Comparison of ENCODE assay signal across 8 cellular contexts in genomic region chr10:97736902-97737769, GRCh38. TPM values are rescaled to one million over a fixed set of nuclear protein-coding genes. Genes with fewer than 3 reads are reported as not detected.
A peak's percentile ranks its signal among the peaks of the same experiment; 100 is the strongest.
DNase-seq lines count a peak whose midpoint lies in the region; ATAC-seq and TF ChIP-seq lines count a peak whose summit lies in the region.

Gene ZFYVE27, plus strand, starts transcription at chr10:97737128. Its CDS starts 1,350 bp downstream, at chr10:97738478.

- H3K4me1 ChIP-seq in mucosa of descending colon (ENCODE audit: low read depth): peaks cover 20% of the 10 kb centered on the region

- intact Hi-C loops in mucosa of descending colon (cut with DNase I, micrococcal nuclease): no loop called here

- DNase-seq in DMS114 treated with DMSO at 0.1 percent for 48 hours (lab: John Stamatoyannopoulos, UW; ENCODE audit: unreplicated experiment) (peak; percentile 89), HuH-7.5 (ENCODE audit: low spot score) (peak; percentile 93), OCI-M1 (lab: John Stamatoyannopoulos, UW) (peak; percentile 98), activated T-cell treated with anti-CD3 and anti-CD28 coated beads for 48 hours (ENCODE audit: low read depth) (peak; percentile 97), epithelial cell of esophagus (ENCODE audit: low read depth) (peak; percentile 96), mucosa of descending colon (peak; percentile 98)
- peak; percentile 91 to 92 for DNase-seq in stimulated activated CD8-positive, alpha-beta memory T cell treated with anti-CD3 and anti-CD28 coated beads, Interleukin-4, amount 100 ng/mL, for 1 hour (ENCODE audit: low read depth in 2 of 2, low spot score in 1 of 2)

- ATAC-seq in GM21528 (IDR thresholded peaks at IDR 0.05; ENCODE audit: low FRiP score, unreplicated experiment) (peak; percentile 87), mucosa of descending colon (peak; percentile 95)

- H3K36me3 ChIP-seq in mucosa of descending colon (ENCODE audit: low read depth): no peaks in the 10 kb centered on the region

- no peak for TF ChIP-seq CTCF in epithelial cell of esophagus (IDR thresholded peaks at IDR 0.05; ENCODE audit: insufficient read depth, low read depth, low read length, missing control alignments)
- no peak for TF ChIP-seq CTCF in mucosa of descending colon (IDR thresholded peaks at IDR 0.05)

- peak within 1 kb of the TSS; percentile 94 for H3K4me3 ChIP-seq in epithelial cell of esophagus (ENCODE audit: low read length)
- H3K4me3 ChIP-seq in mucosa of descending colon: peak within 1 kb of the TSS; percentile 99

- H3K9me3 ChIP-seq in mucosa of descending colon: no peaks in the 10 kb centered on the region

RNA-seq across cellular contexts. Expression of gene ZFYVE27, which starts in this region (rescaled TPM):
- total RNA-seq in mucosa of descending colon: 10 to 100 TPM; 48.8 to 83.7 (median 55.0) TPM

Comparison
In these comparisons a context has a peak if more than half of its experiments do, and no peak if none do; other contexts are left out.
1. Peak in every context shown above with its lines: DNase-seq, ATAC-seq and H3K4me3 ChIP-seq.